Comparison of ENCODE assay signal across 10 cellular contexts in the genomic region with DNA sequence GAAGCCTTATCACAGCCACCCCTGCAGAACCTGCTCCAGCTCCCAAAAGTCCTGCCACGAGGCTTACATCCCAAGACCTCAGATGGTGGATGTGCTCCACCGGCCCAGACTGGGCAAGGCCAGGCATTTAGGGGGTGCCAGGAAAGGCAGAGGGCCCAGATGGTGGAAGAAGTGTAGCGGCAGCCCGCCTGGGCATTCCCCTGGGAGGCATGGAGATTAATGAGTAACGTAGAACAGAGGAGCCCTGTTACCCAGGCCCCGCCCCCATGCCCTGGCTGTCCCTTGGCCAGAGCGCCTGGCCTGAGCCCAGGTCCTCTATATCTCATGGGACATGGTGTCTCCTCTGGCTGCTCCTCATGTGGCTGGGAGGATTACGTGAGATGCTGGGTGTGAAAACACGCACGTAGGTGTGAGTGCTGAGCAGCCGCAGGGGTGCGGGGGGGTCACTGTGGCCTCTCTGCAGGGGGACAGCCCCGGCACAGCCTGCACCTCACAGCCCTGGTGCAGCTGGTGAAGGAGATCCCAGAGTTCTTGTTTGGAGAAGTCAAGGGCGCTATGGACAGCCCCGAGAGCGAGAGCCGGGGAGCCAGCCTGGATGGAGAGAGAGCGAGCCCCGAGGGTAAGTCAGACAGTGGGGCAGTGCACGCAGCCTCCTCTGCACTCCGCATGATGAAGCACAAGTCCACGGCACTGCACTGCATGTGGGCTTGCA. TPM values are rescaled to one million over a fixed set of nuclear protein-coding genes. Genes with fewer than 3 reads are reported as not detected.
DNase-seq lines count a peak whose midpoint lies in the region; ATAC-seq and TF ChIP-seq lines count a peak whose summit lies in the region.
"Had no signal": no experiment of that assay in that cellular context is flagged by ENCODE, and none has a peak within 500 bp of the region (broad histone marks: within the 10 kb centered on the region; RNA-seq: fewer than 3 reads in every experiment).

No MANE protein-coding gene starts in this region.

- DNase-seq in GM10248 (ENCODE audit: extremely low spot score): peak; percentile 51
- peak; percentile 38 for DNase-seq in HT-29 (ENCODE audit: low spot score)
- DNase-seq in glomerular visceral epithelial cell (ENCODE audit: extremely low spot score): peak; percentile 66
- peak; percentile 21 for DNase-seq in omental fat pad (ENCODE audit: low spot score)
- DNase-seq in activated naive CD4-positive, alpha-beta T cell treated with anti-CD3 and anti-CD28 coated beads, Interleukin-2, amount 50 U/mL, for 16 hours: no peak
- DNase-seq in activated T-cell treated with anti-CD3 and anti-CD28 coated beads for 4 hours: no peak
- DNase-seq in NCI-H1105 treated with DMSO at 0.1 percent for 48 hours (lab: John Stamatoyannopoulos, UW): no peak
- DNase-seq: activated CD4-positive, alpha-beta T cell treated with anti-CD3 and anti-CD28 coated beads for 36 hours; NCI-H2107 had no signal

- CTCF ChIA-PET in GM10248 (lab: Yijun Ruan, JAX): interaction anchor here (0.6 to 4.5 kb wide), 4 partner anchors 21 to 58 kb away, joined by 3 to 19 read pairs (median 14); no protein-coding TSS in a partner anchor

- TF ChIP-seq CTCF in GM10248 (IDR thresholded peaks at IDR 0.05; ENCODE audit: control extremely low read depth, extremely low read depth, low read depth, missing control alignments) (no peak), omental fat pad (IDR thresholded peaks at IDR 0.05) (no peak)

- ATAC-seq in omental fat pad (ENCODE audit: low FRiP score) (no peak), GM19324 (IDR thresholded peaks at IDR 0.05; ENCODE audit: low FRiP score, unreplicated experiment) (no peak)
- ATAC-seq: activated CD4-positive, alpha-beta T cell treated with anti-CD3 and anti-CD28 coated beads for 36 hours had no signal

- POLR2A ChIA-PET in GM10248 (lab: Yijun Ruan, JAX): no interaction called here

RNA-seq across cellular contexts. Expression of a gene that starts 52.9 kb away (rescaled TPM):
- 0.63 and 0.66 TPM in 2 replicates for total RNA-seq in HT-29 (2014; rRNA removed; shearing (Covaris generic))
- total RNA-seq in omental fat pad: 10 to 100 TPM in 1 of 4 donors, 1 to 10 TPM in 3; 4.2 to 15.8 (median 7.0) TPM

Comparison
In these comparisons a context has a peak if more than half of its experiments do, and no peak if none do; other contexts are left out.
1. DNase-seq: peak in GM10248 (single experiment), HT-29 (single experiment), glomerular visceral epithelial cell (single experiment) and omental fat pad (single experiment); none in activated naive CD4-positive, alpha-beta T cell treated with anti-CD3 and anti-CD28 coated beads, Interleukin-2, amount 50 U/mL, for 16 hours (single experiment), activated T-cell treated with anti-CD3 and anti-CD28 coated beads for 4 hours (single experiment) and NCI-H1105 treated with DMSO at 0.1 percent for 48 hours (single experiment).